ENCODE assay signal across 8 cellular contexts in genomic region chr6:87703039-87703438, GRCh38. TPM values are rescaled to one million over a fixed set of nuclear protein-coding genes. Genes with fewer than 3 reads are reported as not detected.
A peak's percentile ranks its signal among the peaks of the same experiment; 100 is the strongest.
DNase-seq lines count a peak whose midpoint lies in the region; ATAC-seq and TF ChIP-seq lines count a peak whose summit lies in the region.
"Not testable (repeated sequence)": the region's sequence is repeated elsewhere in the genome, so short reads cannot be mapped to it uniquely, and the experiment has no call there.

No MANE protein-coding gene starts in this region.

- not testable (repeated sequence) for H3K4me1 ChIP-seq in breast epithelium; mesendoderm (ENCODE audit: control insufficient read depth, low read depth, low read length)
- peaks cover 10% of the 10 kb centered on the region for H3K4me1 ChIP-seq in foreskin keratinocyte
- H3K4me1 ChIP-seq in vagina, result peaks cover 28% of the 10 kb centered on the region

- not testable (repeated sequence) for H3K79me1 ChIP-seq in mesendoderm (ENCODE audit: low read length)

- H4K5ac ChIP-seq in mesendoderm (ENCODE audit: low read length), result not testable (repeated sequence)

- H2BK5ac ChIP-seq in mesendoderm (ENCODE audit: low read length), result not testable (repeated sequence)

- H3K9me3 ChIP-seq in breast epithelium, vagina: not testable (repeated sequence)

- H2BK120ac ChIP-seq in mesendoderm (ENCODE audit: low read depth, low read length), result not testable (repeated sequence)

- H4K8ac ChIP-seq in mesendoderm (ENCODE audit: low read depth, low read length), result peak overlapping the region; percentile 96

- POLR2A ChIA-PET in activated CD4-positive, alpha-beta T cell treated with anti-CD3 and anti-CD28 coated beads for 36 hours (lab: Charles Lee), result interaction anchor here (1.7 kb wide), 1 partner anchor 36 kb away, joined by 11 read pairs; no protein-coding TSS in a partner anchor

- no CpG with 5 or more reads among the region's 19 CpGs for WGBS in mesendoderm (ENCODE audit: extremely low coverage, insufficient coverage, low lambda C conversion rate)

- DNase-seq in ELR (ENCODE audit: low read depth), result peak; percentile 41
- DNase-seq in NB4 (ENCODE audit: low read depth); activated CD4-positive, alpha-beta T cell treated with anti-CD3 and anti-CD28 coated beads for 36 hours; breast epithelium (ENCODE audit: low spot score in 2 of 2); foreskin keratinocyte; mesendoderm; retinal pigment epithelial cell (ENCODE audit: low read depth); vagina (ENCODE audit: extremely low spot score in 2 of 2): not testable (repeated sequence)

- peak overlapping the region; percentile 87 to 99 for H3K27ac ChIP-seq in breast epithelium
- peak overlapping the region; percentile 64 for H3K27ac ChIP-seq in foreskin keratinocyte
- H3K27ac ChIP-seq in mesendoderm (ENCODE audit: low read depth, low read length), result not testable (repeated sequence)
- H3K27ac ChIP-seq in vagina, result peak overlapping the region; percentile 96

- H2BK15ac ChIP-seq in mesendoderm (replicated peaks; ENCODE audit: low read depth), result not testable (repeated sequence)

- not testable (repeated sequence) for H2AK5ac ChIP-seq in mesendoderm (ENCODE audit: low read length)

- intact Hi-C loops in activated CD4-positive, alpha-beta T cell treated with anti-CD3 and anti-CD28 coated beads for 36 hours (cut with DNase I, micrococcal nuclease), result loop anchor here (2.0 to 10.0 kb wide), 6 partner anchors 202 to 1378 kb away; partner anchors contain the start of genes PNRC1 (in 1 of the 2), RNGTT (in 1 of the 2), SLC35A1 (in 1 of the 2) and SMIM8 (in 1 of the 2)
- intact Hi-C loops in breast epithelium (cut with DNase I; ENCODE audit: low total_unique reads); vagina (cut with DNase I): not testable (repeated sequence)

- H3K56ac ChIP-seq in mesendoderm (ENCODE audit: low read length), result not testable (repeated sequence)

- H3K4me1 Mint-ChIP-seq in activated CD4-positive, alpha-beta T cell treated with anti-CD3 and anti-CD28 coated beads for 36 hours, result peaks cover 35% of the 10 kb centered on the region

- H3K4me3 ChIP-seq in NB4 (ENCODE audit: low read depth, low read length) (peak overlapping the region; percentile 70), breast epithelium (peak overlapping the region; percentile 83 to 98 (median 96)), retinal pigment epithelial cell (ENCODE audit: low read length) (peak overlapping the region; percentile 98), vagina (peak overlapping the region; percentile 81 to 99)
- not testable (repeated sequence) for H3K4me3 ChIP-seq in mesendoderm (ENCODE audit: low read length)

- not testable (repeated sequence) for H3K9me3 Mint-ChIP-seq in activated CD4-positive, alpha-beta T cell treated with anti-CD3 and anti-CD28 coated beads for 36 hours (ENCODE audit: low read depth)

- H3K9ac ChIP-seq in mesendoderm (ENCODE audit: low read length), result not testable (repeated sequence)

- H3K27me3 Mint-ChIP-seq in activated CD4-positive, alpha-beta T cell treated with anti-CD3 and anti-CD28 coated beads for 36 hours, result not testable (repeated sequence)

- peaks cover 16% of the 10 kb centered on the region for H3K36me3 Mint-ChIP-seq in activated CD4-positive, alpha-beta T cell treated with anti-CD3 and anti-CD28 coated beads for 36 hours (ENCODE audit: low read depth)

- peaks cover 36% of the 10 kb centered on the region for H3K79me2 ChIP-seq in mesendoderm (ENCODE audit: control insufficient read depth, insufficient read depth, low read length)

- not testable (repeated sequence) for H3K36me3 ChIP-seq in breast epithelium; mesendoderm (ENCODE audit: control insufficient read depth, insufficient read depth, low read length); vagina

- H3K27me3 ChIP-seq in breast epithelium; foreskin keratinocyte; mesendoderm (ENCODE audit: insufficient read depth, low read length, poor library complexity); vagina: not testable (repeated sequence)

- not testable (repeated sequence) for TF ChIP-seq CTCF in NB4 (IDR thresholded peaks at IDR 0.05; ENCODE audit: low read depth, low read length); breast epithelium (IDR thresholded peaks at IDR 0.05); foreskin keratinocyte (conservative IDR thresholded peaks at IDR 0.05); retinal pigment epithelial cell (conservative IDR thresholded peaks at IDR 0.05; ENCODE audit: low read depth, low read length); vagina (IDR thresholded peaks at IDR 0.05)

- H3K27ac Mint-ChIP-seq in activated CD4-positive, alpha-beta T cell treated with anti-CD3 and anti-CD28 coated beads for 36 hours, result peak overlapping the region; percentile 92

- H3K4ac ChIP-seq in mesendoderm (ENCODE audit: low read depth, low read length), result not testable (repeated sequence)

- not testable (repeated sequence) for ATAC-seq in activated CD4-positive, alpha-beta T cell treated with anti-CD3 and anti-CD28 coated beads for 36 hours; foreskin keratinocyte

- H3K23ac ChIP-seq in mesendoderm (ENCODE audit: low read length), result not testable (repeated sequence)

- H3K4me3 Mint-ChIP-seq in activated CD4-positive, alpha-beta T cell treated with anti-CD3 and anti-CD28 coated beads for 36 hours, result peak overlapping the region; percentile 87

- CTCF ChIA-PET in activated CD4-positive, alpha-beta T cell treated with anti-CD3 and anti-CD28 coated beads for 36 hours (lab: Charles Lee), result not testable (repeated sequence)

- H3K18ac ChIP-seq in mesendoderm (ENCODE audit: low read length), result not testable (repeated sequence)

- not testable (repeated sequence) for H3K4me2 ChIP-seq in mesendoderm (ENCODE audit: low read length)

- TF ChIP-seq POLR2A in NB4 (IDR thresholded peaks at IDR 0.05; ENCODE audit: extremely low read depth, insufficient read length); breast epithelium (IDR thresholded peaks at IDR 0.05); vagina (IDR thresholded peaks at IDR 0.05): not testable (repeated sequence)

RNA-seq across cellular contexts. Expression of gene AKIRIN2, which starts 1.0 kb away (rescaled TPM):
- total RNA-seq in activated CD4-positive, alpha-beta T cell treated with anti-CD3 and anti-CD28 coated beads for 36 hours, result 10 to 100 TPM; 41.4 to 46.3 TPM
- total RNA-seq in breast epithelium (10 to 100 TPM; 18.4 to 30.6 (median 22.8) TPM), foreskin keratinocyte (23.0 and 23.3 TPM in 2 replicates), vagina (32.9 TPM)
- 24.7 and 26.2 TPM in 2 replicates for polyA plus RNA-seq in foreskin keratinocyte
- 75.2 TPM for polyA plus RNA-seq in mesendoderm (2013, experiment 1 of 2)
- 74.1 TPM for polyA plus RNA-seq in mesendoderm (2013, experiment 2 of 2)
